In genomic region chr12:45244561-45245348, GRCh38 we compare ENCODE assay signal across 8 cellular contexts. TPM values are rescaled to one million over a fixed set of nuclear protein-coding genes. Genes with fewer than 3 reads are reported as not detected.
A peak's percentile ranks its signal among the peaks of the same experiment; 100 is the strongest.
DNase-seq lines count a peak whose midpoint lies in the region; ATAC-seq, FAIRE-seq and TF ChIP-seq lines count a peak whose summit lies in the region.

No MANE protein-coding gene starts in this region.

- no peaks in the 10 kb centered on the region for H4K20me1 ChIP-seq in HepG2 (ENCODE audit: insufficient read depth, low read length)

- H2AFZ ChIP-seq in HepG2 (ENCODE audit: low read length): no peak overlapping the region

- no peak overlapping the region for H3K4me2 ChIP-seq in HepG2 (ENCODE audit: low read depth, low read length)

- peak overlapping the region; percentile 63 to 69 for H3K4me3 Mint-ChIP-seq in effector memory CD8-positive, alpha-beta T cell
- no peak overlapping the region for H3K4me3 Mint-ChIP-seq in activated T-helper 2 cell treated with anti-CD3 and anti-CD28 coated beads, Interferon-gamma antibody, Interleukin-2, Interleukin-4, amounts not matched to agents 10 μg/mL and 5 μg/mL and 100 μg/mL, durations not matched to agents 14 hours and 24 hours and 36 hours (ENCODE audit: low read depth)
- no peak overlapping the region for H3K4me3 Mint-ChIP-seq in Caco-2 (ENCODE audit: unreplicated experiment)

- H3K4me3 ChIP-seq in liver (ENCODE audit: low read depth in 1 of 3, low read length in 3 of 3) (peak overlapping the region in 2 of 3 donors; percentile 13 to 14), HepG2 (replicated peaks in 1 of 3; ENCODE audit: insufficient read depth in 1 of 3, low read depth in 2 of 3, low read length in 3 of 3) (no peak overlapping the region), Caco-2 (ENCODE audit: low read depth, low read length) (no peak overlapping the region)

- H3K27me3 Mint-ChIP-seq in effector memory CD8-positive, alpha-beta T cell: no peaks in the 10 kb centered on the region
- no peaks in the 10 kb centered on the region for H3K27me3 Mint-ChIP-seq in activated T-helper 2 cell treated with anti-CD3 and anti-CD28 coated beads, Interferon-gamma antibody, Interleukin-2, Interleukin-4, amounts not matched to agents 10 μg/mL and 5 μg/mL and 100 μg/mL, durations not matched to agents 14 hours and 24 hours and 36 hours (ENCODE audit: low read depth)
- H3K27me3 Mint-ChIP-seq in Caco-2 (ENCODE audit: insufficient read depth, unreplicated experiment): no peaks in the 10 kb centered on the region

- H3K4me1 ChIP-seq in liver (ENCODE audit: control insufficient read depth in 4 of 4, insufficient read depth in 4 of 4, low read length in 3 of 4) (peaks cover 5 to 17% (median 9%) of the 10 kb centered on the region in 4 donors), HepG2 (ENCODE audit: insufficient read depth, low read length) (no peaks in the 10 kb centered on the region), Caco-2 (peaks cover 14% of the 10 kb centered on the region)

- TF ChIP-seq POLR2A in HepG2 (IDR thresholded peaks at IDR 0.05; ENCODE audit: insufficient read depth in 1 of 2, low read depth in 2 of 2, low read length in 2 of 2): no peak

- POLR2A ChIA-PET in HepG2 (lab: Yijun Ruan, JAX): no interaction called here
- POLR2A ChIA-PET in Caco-2 (lab: Charles Lee): interaction anchor here (0.6 kb wide), 1 partner anchor 65 kb away, joined by 3 read pairs; no protein-coding TSS in a partner anchor

- peak overlapping the region; percentile 77 to 78 for H3K27ac Mint-ChIP-seq in effector memory CD8-positive, alpha-beta T cell
- no peak overlapping the region for H3K27ac Mint-ChIP-seq in activated T-helper 2 cell treated with anti-CD3 and anti-CD28 coated beads, Interferon-gamma antibody, Interleukin-2, Interleukin-4, amounts not matched to agents 10 μg/mL and 5 μg/mL and 100 μg/mL, durations not matched to agents 14 hours and 24 hours and 36 hours
- H3K27ac Mint-ChIP-seq in Caco-2 (ENCODE audit: unreplicated experiment): no peak overlapping the region

- ATAC-seq in HepG2 (no peak), HG03159 (IDR thresholded peaks at IDR 0.05; ENCODE audit: unreplicated experiment) (peak; percentile 79)
- peak; percentile 79 for ATAC-seq in effector memory CD8-positive, alpha-beta T cell (replicated peaks)

- no peak for FAIRE-seq in HepG2 (lab: Jason Lieb, UNC)

- H3K9me3 ChIP-seq in liver (ENCODE audit: control insufficient read depth in 4 of 4, low read length in 3 of 4) (no peaks in the 10 kb centered on the region), HepG2 (ENCODE audit: low read length) (peaks cover 4% of the 10 kb centered on the region; the same call in 1 of the 2 replicates), Caco-2 (no peaks in the 10 kb centered on the region)

- H3K4me1 Mint-ChIP-seq in effector memory CD8-positive, alpha-beta T cell (ENCODE audit: low read depth in 2 of 2): peaks cover 16 to 48% of the 10 kb centered on the region in 2 donors
- H3K4me1 Mint-ChIP-seq in activated T-helper 2 cell treated with anti-CD3 and anti-CD28 coated beads, Interferon-gamma antibody, Interleukin-2, Interleukin-4, amounts not matched to agents 10 μg/mL and 5 μg/mL and 100 μg/mL, durations not matched to agents 14 hours and 24 hours and 36 hours (ENCODE audit: low read depth): peaks cover 15% of the 10 kb centered on the region
- peaks cover 16% of the 10 kb centered on the region for H3K4me1 Mint-ChIP-seq in Caco-2 (ENCODE audit: low read depth, unreplicated experiment)

- DNase-seq in HepG2 (ENCODE audit: low spot score) (no peak), stromal cell of bone marrow (ENCODE audit: low read depth) (peak; percentile 71), Caco-2 (no peak)
- DNase-seq in effector memory CD8-positive, alpha-beta T cell: no peak
- no peak for DNase-seq in activated T-helper 2 cell treated with anti-CD3 and anti-CD28 coated beads, Interferon-gamma antibody, Interleukin-2, Interleukin-4, amounts not matched to agents 10 μg/mL and 5 μg/mL and 100 μg/mL, durations not matched to agents 14 hours and 24 hours and 36 hours (ENCODE audit: low spot score)
- DNase-seq in stimulated activated CD4-positive, alpha-beta T cell treated with anti-CD3 and anti-CD28 coated beads, Interleukin-2, amount 100 ng/mL, for 48 hours: no peak

- H3K79me2 ChIP-seq in HepG2 (ENCODE audit: insufficient read depth, low read length): peaks cover 31% of the 10 kb centered on the region

- H3K9ac ChIP-seq in liver (ENCODE audit: low read depth in 1 of 2, low read length in 2 of 2) (peak overlapping the region; percentile 36 to 43), HepG2 (ENCODE audit: insufficient read depth, low read depth, low read length) (no peak overlapping the region)

- TF ChIP-seq EP300 in HepG2 (IDR thresholded peaks at IDR 0.05; ENCODE audit: low read depth in 2 of 2, low read length in 2 of 2) (no peak), HepG2 (CRISPR knock-in tag; IDR thresholded peaks at IDR 0.05; ENCODE audit: borderline replicate concordance) (no peak)

- CTCF ChIA-PET in HepG2 (lab: Yijun Ruan, JAX; ENCODE audit: low intra/inter-chr PET ratio, low total read pairs) (no interaction called here), Caco-2 (lab: Charles Lee) (no interaction called here)

- intact Hi-C loops in HepG2 (cut with micrococcal nuclease; ENCODE audit: unreplicated experiment) (no loop called here), Caco-2 (cut with micrococcal nuclease; ENCODE audit: unreplicated experiment) (no loop called here)
- intact Hi-C loops in activated T-helper 2 cell treated with anti-CD3 and anti-CD28 coated beads, Interferon-gamma antibody, Interleukin-2, Interleukin-4, amounts not matched to agents 10 μg/mL and 5 μg/mL and 100 μg/mL, durations not matched to agents 14 hours and 24 hours and 36 hours (cut with micrococcal nuclease): loop anchor here (1.0 kb wide), 1 partner anchor 9 kb away; no protein-coding TSS in a partner anchor

- no TSS peak for BruUV-seq in HepG2 (replicated peaks; lab: Mats Ljungman, UMichigan)
- no TSS peak for BruUV-seq in Caco-2 (replicated peaks; lab: Mats Ljungman, UMichigan)

- TF ChIP-seq RAD21 in liver (IDR thresholded peaks at IDR 0.05): peak; percentile 21 to 26
- no peak for TF ChIP-seq RAD21 in HepG2 (CRISPR knock-in tag; IDR thresholded peaks at IDR 0.05)

- TF ChIP-seq CTCF in liver (IDR thresholded peaks at IDR 0.05; ENCODE audit: low read depth, low read length, missing input control) (peak; percentile 8), HepG2 (CRISPR knock-in tag; IDR thresholded peaks at IDR 0.05) (no peak), Caco-2 (IDR thresholded peaks at IDR 0.05; ENCODE audit: insufficient read depth in 1 of 2, low read depth in 1 of 2, low read length in 1 of 2, severe bottlenecking in 1 of 2, unreplicated experiment in 1 of 2) (no peak)

- H3K27ac ChIP-seq in liver (ENCODE audit: low read depth in 1 of 2, low read length in 2 of 2) (peak overlapping the region; percentile 73 to 80), HepG2 (ENCODE audit: extremely low read length, insufficient read depth, low read length) (no peak overlapping the region)

- H3K36me3 ChIP-seq in liver (ENCODE audit: control insufficient read depth in 4 of 4, insufficient read depth in 3 of 4, low read depth in 1 of 4, low read length in 3 of 4) (no peaks in the 10 kb centered on the region), HepG2 (replicated peaks in 1 of 2; ENCODE audit: control insufficient read depth in 1 of 2, insufficient read depth in 2 of 2, low read length in 2 of 2) (no peaks in the 10 kb centered on the region), Caco-2 (ENCODE audit: control insufficient read depth, insufficient read depth, low read length) (peaks cover 1% of the 10 kb centered on the region)

- in situ Hi-C loops in HepG2 (cut with HindIII; ENCODE audit: extremely low pct_ligation_motif_present, low pct_unique_long_range_greater_than_20kb): no loop called here

- no peaks in the 10 kb centered on the region for H3K36me3 Mint-ChIP-seq in effector memory CD8-positive, alpha-beta T cell (ENCODE audit: insufficient read depth)
- H3K36me3 Mint-ChIP-seq in activated T-helper 2 cell treated with anti-CD3 and anti-CD28 coated beads, Interferon-gamma antibody, Interleukin-2, Interleukin-4, amounts not matched to agents 10 μg/mL and 5 μg/mL and 100 μg/mL, durations not matched to agents 14 hours and 24 hours and 36 hours (ENCODE audit: low read depth): no peaks in the 10 kb centered on the region
- peaks cover 36% of the 10 kb centered on the region for H3K36me3 Mint-ChIP-seq in Caco-2 (ENCODE audit: insufficient read depth, unreplicated experiment)

- no peaks in the 10 kb centered on the region for H3K27me3 ChIP-seq in liver (ENCODE audit: control insufficient read depth in 4 of 4, insufficient read depth in 4 of 4, low read length in 3 of 4)
- H3K27me3 ChIP-seq in HepG2 (ENCODE audit: control insufficient read depth in 1 of 2, insufficient read depth in 2 of 2, low read length in 2 of 2): no peaks in the 10 kb centered on the region
- no peaks in the 10 kb centered on the region for H3K27me3 ChIP-seq in Caco-2 (replicated peaks; ENCODE audit: control insufficient read depth, insufficient read depth, low read length)

- peaks cover 0 to 1% of the 10 kb centered on the region in 2 donors for H3K9me3 Mint-ChIP-seq in effector memory CD8-positive, alpha-beta T cell
- no peaks in the 10 kb centered on the region for H3K9me3 Mint-ChIP-seq in activated T-helper 2 cell treated with anti-CD3 and anti-CD28 coated beads, Interferon-gamma antibody, Interleukin-2, Interleukin-4, amounts not matched to agents 10 μg/mL and 5 μg/mL and 100 μg/mL, durations not matched to agents 14 hours and 24 hours and 36 hours
- H3K9me3 Mint-ChIP-seq in Caco-2 (ENCODE audit: unreplicated experiment): no peaks in the 10 kb centered on the region

- 61% methylated on average over 9 of the region's 9 CpGs for WGBS in liver
- 97% methylated on average over 9 of the region's 9 CpGs for WGBS in HepG2 (ENCODE audit: low lambda C conversion rate)

RNA-seq across cellular contexts. Expression of gene ANO6, which starts 28.9 kb away (rescaled TPM):
- 10 to 100 TPM; 36.8 to 52.3 TPM for total RNA-seq in liver
- polyA plus RNA-seq in liver: 10 to 100 TPM; 18.6 to 21.5 TPM
- total RNA-seq in HepG2 (2016; rRNA removed; fragmentation: Illumina TruSeq; extraction: Trizol): 45.8 and 57.1 TPM in 2 replicates
- 10.4 and 10.9 TPM in 2 replicates for total RNA-seq in HepG2 (2016; cell fraction: cytosol; rRNA removed; fragmentation: Illumina TruSeq; extraction: Trizol; ENCODE audit: low read depth)
- 46.6 and 56.5 TPM in 2 replicates for total RNA-seq in HepG2 (2016; cell fraction: insoluble cytoplasmic fraction; rRNA removed; fragmentation: Illumina TruSeq; extraction: Trizol)
- 24.2 and 24.6 TPM in 2 replicates for total RNA-seq in HepG2 (2016; cell fraction: membrane; rRNA removed; fragmentation: Illumina TruSeq; extraction: Trizol)
- 64.7 and 71.5 TPM in 2 replicates for total RNA-seq in HepG2 (2016; cell fraction: nucleus; rRNA removed; fragmentation: Illumina TruSeq; extraction: Trizol)
- polyA plus RNA-seq in HepG2 (2011; rRNA removed): 30.3 and 37.8 TPM in 2 replicates
- 22.9 and 31.2 TPM in 2 replicates for polyA plus RNA-seq in HepG2 (2011; cell fraction: cytosol; rRNA removed)
- 13.8 and 15.5 TPM in 2 replicates for polyA plus RNA-seq in HepG2 (2011; cell fraction: nucleus; rRNA removed)
- 41.1 and 43.6 TPM in 2 replicates for polyA plus RNA-seq in HepG2 (2012)
- polyA plus RNA-seq in HepG2 (2016; cell fraction: cytosol; fragmentation: Illumina TruSeq; extraction: Trizol; ENCODE audit: low read depth): 2.1 and 2.3 TPM in 2 replicates
- 36.6 and 38.9 TPM in 2 replicates for polyA plus RNA-seq in HepG2 (2016; cell fraction: insoluble cytoplasmic fraction; fragmentation: Illumina TruSeq; extraction: Trizol; ENCODE audit: low read depth)
- polyA plus RNA-seq in HepG2 (2016; cell fraction: membrane; fragmentation: Illumina TruSeq; extraction: Trizol; ENCODE audit: low read depth): 8.9 and 9.1 TPM in 2 replicates
- 48.3 and 49.0 TPM in 2 replicates for polyA plus RNA-seq in HepG2 (2016; cell fraction: nucleus; fragmentation: Illumina TruSeq; extraction: Trizol; ENCODE audit: insufficient read depth, low read depth)
- polyA minus RNA-seq in HepG2 (2011; rRNA and poly(A)+ RNA removed; ENCODE audit: low replicate concordance): 21.5 and 54.3 TPM in 2 replicates
- polyA minus RNA-seq in HepG2 (2011; cell fraction: cytosol; rRNA and poly(A)+ RNA removed): 52.1 and 54.6 TPM in 2 replicates
- polyA minus RNA-seq in HepG2 (2011; cell fraction: nucleus; rRNA and poly(A)+ RNA removed): 50.3 and 60.4 TPM in 2 replicates
- total RNA-seq in activated T-helper 2 cell treated with anti-CD3 and anti-CD28 coated beads, Interferon-gamma antibody, Interleukin-2, Interleukin-4, amounts not matched to agents 10 μg/mL and 5 μg/mL and 100 μg/mL, durations not matched to agents 14 hours and 24 hours and 36 hours: 25.2 and 25.7 TPM in 2 replicates
- total RNA-seq in Caco-2 (2022): 116 and 126 TPM in 2 replicates

Comparison
In these comparisons a context has a peak if more than half of its experiments do, and no peak if none do; other contexts are left out.
1. H3K4me3 ChIP-seq: peak in liver (2 of 3); none in HepG2 (0 of 3) and Caco-2 (single experiment).
2. H3K27ac Mint-ChIP-seq: peak in effector memory CD8-positive, alpha-beta T cell (2 of 2); none in activated T-helper 2 cell treated with anti-CD3 and anti-CD28 coated beads, Interferon-gamma antibody, Interleukin-2, Interleukin-4, amounts not matched to agents 10 μg/mL and 5 μg/mL and 100 μg/mL, durations not matched to agents 14 hours and 24 hours and 36 hours (single experiment) and Caco-2 (single experiment).
3. H3K4me3 Mint-ChIP-seq: peak in effector memory CD8-positive, alpha-beta T cell (2 of 2); none in activated T-helper 2 cell treated with anti-CD3 and anti-CD28 coated beads, Interferon-gamma antibody, Interleukin-2, Interleukin-4, amounts not matched to agents 10 μg/mL and 5 μg/mL and 100 μg/mL, durations not matched to agents 14 hours and 24 hours and 36 hours (single experiment) and Caco-2 (single experiment).